Comparison of ENCODE assay signal across 8 cellular contexts in genomic region chr2:64609229-64609994, GRCh38. TPM values are rescaled to one million over a fixed set of nuclear protein-coding genes. Genes with fewer than 3 reads are reported as not detected.
A peak's percentile ranks its signal among the peaks of the same experiment; 100 is the strongest.
DNase-seq lines count a peak whose midpoint lies in the region; ATAC-seq and TF ChIP-seq lines count a peak whose summit lies in the region.

No MANE protein-coding gene starts in this region.

- H3K36me3 ChIP-seq in NT2/D1 (ENCODE audit: insufficient read depth, insufficient read length, low read length) (no peaks in the 10 kb centered on the region), trophoblast cell (ENCODE audit: control insufficient read depth in 1 of 2, insufficient read depth in 2 of 2, low read length in 2 of 2) (no peaks in the 10 kb centered on the region), uterus (no peaks in the 10 kb centered on the region)

- H2BK5ac ChIP-seq in trophoblast cell (ENCODE audit: low read depth, low read length, poor library complexity): peak overlapping the region; percentile 45

- H3K27me3 ChIP-seq in NT2/D1 (ENCODE audit: insufficient read depth, insufficient read length): peaks cover 21% of the 10 kb centered on the region
- H3K27me3 ChIP-seq in trophoblast cell (ENCODE audit: insufficient read depth, low read length): no peaks in the 10 kb centered on the region
- no peaks in the 10 kb centered on the region for H3K27me3 ChIP-seq in uterus

- peak overlapping the region; percentile 55 for H3K4me3 ChIP-seq in GM12865 (ENCODE audit: low read depth, low read length)
- H3K4me3 ChIP-seq in NT2/D1 (ENCODE audit: insufficient read length, low read depth): peak overlapping the region; percentile 43
- H3K4me3 ChIP-seq in trophoblast cell (ENCODE audit: low read depth, low read length): peak overlapping the region; percentile 59
- H3K4me3 ChIP-seq in uterus: peak overlapping the region; percentile 36 to 54

- peak overlapping the region; percentile 97 for H4K8ac ChIP-seq in trophoblast cell (ENCODE audit: low read depth, low read length)

- no CpG with 5 or more reads among the region's 73 CpGs for whole genome bisulfite sequencing in trophoblast cell (ENCODE audit: extremely low coverage, insufficient coverage, insufficient read length)

- peak overlapping the region; percentile 99 for H2AFZ ChIP-seq in trophoblast cell (ENCODE audit: insufficient read depth, low read length, poor library complexity)

- peak; percentile 59 for TF ChIP-seq CTCF in GM12865 (IDR thresholded peaks at IDR 0.05; ENCODE audit: insufficient read depth, low read depth, low read length, missing control alignments)
- peak in 3 of 4 experiments; percentile 49 to 64 (median 57) for TF ChIP-seq CTCF in uterus (IDR thresholded peaks at IDR 0.05)

- H4K12ac ChIP-seq in trophoblast cell (ENCODE audit: low read depth, low read length): peak overlapping the region; percentile 99

- peak overlapping the region; percentile 96 for H3K18ac ChIP-seq in trophoblast cell (ENCODE audit: low read length)

- H2AK5ac ChIP-seq in trophoblast cell (ENCODE audit: low read length): no peak overlapping the region

- H3K23ac ChIP-seq in trophoblast cell (ENCODE audit: low read length): no peak overlapping the region

- peak; percentile 20 for ATAC-seq in HG02610 (IDR thresholded peaks at IDR 0.05; ENCODE audit: unreplicated experiment)
- peak; percentile 73 for ATAC-seq in Right ventricle myocardium inferior

- H2BK12ac ChIP-seq in trophoblast cell (ENCODE audit: low read length): no peak overlapping the region

- H4K91ac ChIP-seq in trophoblast cell (ENCODE audit: low read depth, low read length): peak overlapping the region; percentile 86

- H2BK120ac ChIP-seq in trophoblast cell (ENCODE audit: insufficient read depth, low read length, poor library complexity): peak overlapping the region; percentile 56

- H3K9me3 ChIP-seq in NT2/D1 (ENCODE audit: insufficient read depth, low read length) (peaks cover 2% of the 10 kb centered on the region; the same call in 1 of the 2 replicates), trophoblast cell (ENCODE audit: insufficient read depth, low read depth, low read length) (no peaks in the 10 kb centered on the region), uterus (no peaks in the 10 kb centered on the region)

- H3K4me2 ChIP-seq in trophoblast cell (ENCODE audit: low read length): peak overlapping the region; percentile 69

- H3K79me1 ChIP-seq in trophoblast cell (ENCODE audit: low read length): peaks cover 13% of the 10 kb centered on the region

- H3K9ac ChIP-seq in NT2/D1 (ENCODE audit: insufficient read length, low read depth) (peak overlapping the region; percentile 72), trophoblast cell (ENCODE audit: low read length) (peak overlapping the region; percentile 70)

- peak; percentile 87 for DNase-seq in GM12865 (ENCODE audit: low read depth)
- no peak for DNase-seq in NT2/D1 (ENCODE audit: low read depth, low spot score)
- DNase-seq in activated gamma-delta T cell treated with Interleukin-2 at 50 U/mL for 16 hours: peak; percentile 63
- DNase-seq in Right ventricle myocardium inferior (ENCODE audit: missing footprints): peak; percentile 88
- DNase-seq in trophoblast cell: peak; percentile 28 to 73
- peak in 1 of 2 donors; percentile 50 for DNase-seq in uterus
- DNase-seq in NCI-H345 treated with DMSO at 0.1 percent for 48 hours (lab: John Stamatoyannopoulos, UW; ENCODE audit: unreplicated experiment): no peak

- intact Hi-C loops in Right ventricle myocardium inferior (cut with DNase I): loop anchor here (5.0 kb wide), 1 partner anchor 38 kb away; no protein-coding TSS in a partner anchor
- intact Hi-C loops in uterus (cut with DNase I; ENCODE audit: low total_unique reads): no loop called here

- peaks cover 4% of the 10 kb centered on the region for H3K79me2 ChIP-seq in trophoblast cell (ENCODE audit: control insufficient read depth, insufficient read depth, low read length, poor library complexity)

- peaks cover 11% of the 10 kb centered on the region for H3K4me1 ChIP-seq in NT2/D1 (ENCODE audit: insufficient read depth, insufficient read length)
- H3K4me1 ChIP-seq in trophoblast cell (ENCODE audit: control insufficient read depth in 1 of 2, insufficient read depth in 2 of 2, low read length in 2 of 2): peaks cover 24 to 28% of the 10 kb centered on the region in 2 experiments
- no peaks in the 10 kb centered on the region for H3K4me1 ChIP-seq in uterus

- no peak overlapping the region for H3K27ac ChIP-seq in trophoblast cell (ENCODE audit: low read depth, low read length)
- peak overlapping the region; percentile 24 to 36 for H3K27ac ChIP-seq in uterus

- H3K14ac ChIP-seq in trophoblast cell (ENCODE audit: low read length): peak overlapping the region; percentile 95

- H3K4ac ChIP-seq in trophoblast cell (ENCODE audit: low read depth, low read length): peak overlapping the region; percentile 53

- TF ChIP-seq POLR2A in uterus (IDR thresholded peaks at IDR 0.05): no peak

RNA-seq across cellular contexts. Expression of gene SERTAD2, which starts 44.3 kb away (rescaled TPM):
- 13.6 TPM for total RNA-seq in Right ventricle myocardium inferior
- polyA plus RNA-seq in trophoblast cell (2013): 31.5 and 33.8 TPM in 2 replicates
- 10 to 100 TPM in 2 of 4 donors, 1 to 10 TPM in 2; 1.8 to 29.5 (median 8.9) TPM for total RNA-seq in uterus

Comparison
In these comparisons a context has a peak if more than half of its experiments do, and no peak if none do; other contexts are left out.
1. DNase-seq: peak in GM12865 (single experiment), activated gamma-delta T cell treated with Interleukin-2 at 50 U/mL for 16 hours (single experiment), Right ventricle myocardium inferior (single experiment) and trophoblast cell (2 of 2); none in NT2/D1 (single experiment) and NCI-H345 treated with DMSO at 0.1 percent for 48 hours (single experiment).
2. Peak in every context shown above with its lines, with median percentiles within 50 percentile points of each other: H3K4me3 ChIP-seq.